1 cellular context compared by ENCODE assay signal in genomic region chr6:3869632-3870527, GRCh38.
TF ChIP-seq lines count a peak whose summit lies in the region.

No MANE protein-coding gene starts in this region.

TF ChIP-seq in HepG2, 621 proteins besides CTCF, POLR2A, EP300 and RAD21 (continued from another document and continues in another):
- TF ChIP-seq ZNF441 (CRISPR knock-in tag; IDR thresholded peaks at IDR 0.05; ENCODE audit: borderline replicate concordance), result no peak; the same call in 1 of the 2 replicates
- TF ChIP-seq RBAK (CRISPR knock-in tag; IDR thresholded peaks at IDR 0.05), result no peak
- TF ChIP-seq CREM (IDR thresholded peaks at IDR 0.05), result peak; percentile 93
- TF ChIP-seq CREM (CRISPR knock-in tag; IDR thresholded peaks at IDR 0.05), result no peak
- TF ChIP-seq NFE2L1 (CRISPR knock-in tag; IDR thresholded peaks at IDR 0.05; ENCODE audit: borderline replicate concordance), result no peak
- TF ChIP-seq ZFAT (CRISPR knock-in tag; conservative IDR thresholded peaks at IDR 0.05), result no peak
- no peak for TF ChIP-seq SP1 (IDR thresholded peaks at IDR 0.05)
- TF ChIP-seq SP1 (CRISPR knock-in tag; IDR thresholded peaks at IDR 0.05), result no peak
- no peak for TF ChIP-seq ZNF576 (CRISPR knock-in tag; IDR thresholded peaks at IDR 0.05)
- no peak for TF ChIP-seq SRSF1 (optimal IDR thresholded peaks at IDR 0.05; ENCODE audit: low read depth, low read length)
- peak; percentile 95 for TF ChIP-seq ETV5 (CRISPR knock-in tag; IDR thresholded peaks at IDR 0.05; ENCODE audit: borderline replicate concordance)
- no peak for TF ChIP-seq SNRNP70 (IDR thresholded peaks at IDR 0.05; ENCODE audit: low read depth, low read length)
- TF ChIP-seq ZSCAN9 (CRISPR knock-in tag; IDR thresholded peaks at IDR 0.05; ENCODE audit: borderline replicate concordance), result no peak
- TF ChIP-seq, protein P1, sequence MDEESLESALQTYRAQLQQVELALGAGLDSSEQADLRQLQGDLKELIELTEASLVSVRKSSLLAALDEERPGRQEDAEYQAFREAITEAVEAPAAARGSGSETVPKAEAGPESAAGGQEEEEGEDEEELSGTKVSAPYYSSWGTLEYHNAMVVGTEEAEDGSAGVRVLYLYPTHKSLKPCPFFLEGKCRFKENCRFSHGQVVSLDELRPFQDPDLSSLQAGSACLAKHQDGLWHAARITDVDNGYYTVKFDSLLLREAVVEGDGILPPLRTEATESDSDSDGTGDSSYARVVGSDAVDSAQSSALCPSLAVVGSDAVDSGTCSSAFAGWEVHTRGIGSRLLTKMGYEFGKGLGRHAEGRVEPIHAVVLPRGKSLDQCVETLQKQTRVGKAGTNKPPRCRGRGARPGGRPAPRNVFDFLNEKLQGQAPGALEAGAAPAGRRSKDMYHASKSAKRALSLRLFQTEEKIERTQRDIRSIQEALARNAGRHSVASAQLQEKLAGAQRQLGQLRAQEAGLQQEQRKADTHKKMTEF (CRISPR knock-in tag; IDR thresholded peaks at IDR 0.05), result peak; percentile 84
- no peak for TF ChIP-seq FOXA1 (IDR thresholded peaks at IDR 0.05)
- peak; percentile 69 for TF ChIP-seq FOXA1 (CRISPR knock-in tag; IDR thresholded peaks at IDR 0.05)
- TF ChIP-seq ZNF331 (CRISPR knock-in tag; IDR thresholded peaks at IDR 0.05), result peak; percentile 65
- TF ChIP-seq XRCC5 (optimal IDR thresholded peaks at IDR 0.05; ENCODE audit: low read length), result peak; percentile 18
- no peak for TF ChIP-seq ZBTB33 (CRISPR knock-in tag; IDR thresholded peaks at IDR 0.05)
- peak; percentile 50; the same call in 1 of the 2 replicates for TF ChIP-seq TARDBP (CRISPR knock-in tag; IDR thresholded peaks at IDR 0.05)
- TF ChIP-seq ZNF770 (CRISPR knock-in tag; IDR thresholded peaks at IDR 0.05), result no peak
- peak; percentile 36; the same call in 1 of the 2 replicates for TF ChIP-seq ZNF772 (CRISPR knock-in tag; IDR thresholded peaks at IDR 0.05)
- TF ChIP-seq TOE1 (CRISPR knock-in tag; IDR thresholded peaks at IDR 0.05), result peak; percentile 88
- TF ChIP-seq, protein P2, sequence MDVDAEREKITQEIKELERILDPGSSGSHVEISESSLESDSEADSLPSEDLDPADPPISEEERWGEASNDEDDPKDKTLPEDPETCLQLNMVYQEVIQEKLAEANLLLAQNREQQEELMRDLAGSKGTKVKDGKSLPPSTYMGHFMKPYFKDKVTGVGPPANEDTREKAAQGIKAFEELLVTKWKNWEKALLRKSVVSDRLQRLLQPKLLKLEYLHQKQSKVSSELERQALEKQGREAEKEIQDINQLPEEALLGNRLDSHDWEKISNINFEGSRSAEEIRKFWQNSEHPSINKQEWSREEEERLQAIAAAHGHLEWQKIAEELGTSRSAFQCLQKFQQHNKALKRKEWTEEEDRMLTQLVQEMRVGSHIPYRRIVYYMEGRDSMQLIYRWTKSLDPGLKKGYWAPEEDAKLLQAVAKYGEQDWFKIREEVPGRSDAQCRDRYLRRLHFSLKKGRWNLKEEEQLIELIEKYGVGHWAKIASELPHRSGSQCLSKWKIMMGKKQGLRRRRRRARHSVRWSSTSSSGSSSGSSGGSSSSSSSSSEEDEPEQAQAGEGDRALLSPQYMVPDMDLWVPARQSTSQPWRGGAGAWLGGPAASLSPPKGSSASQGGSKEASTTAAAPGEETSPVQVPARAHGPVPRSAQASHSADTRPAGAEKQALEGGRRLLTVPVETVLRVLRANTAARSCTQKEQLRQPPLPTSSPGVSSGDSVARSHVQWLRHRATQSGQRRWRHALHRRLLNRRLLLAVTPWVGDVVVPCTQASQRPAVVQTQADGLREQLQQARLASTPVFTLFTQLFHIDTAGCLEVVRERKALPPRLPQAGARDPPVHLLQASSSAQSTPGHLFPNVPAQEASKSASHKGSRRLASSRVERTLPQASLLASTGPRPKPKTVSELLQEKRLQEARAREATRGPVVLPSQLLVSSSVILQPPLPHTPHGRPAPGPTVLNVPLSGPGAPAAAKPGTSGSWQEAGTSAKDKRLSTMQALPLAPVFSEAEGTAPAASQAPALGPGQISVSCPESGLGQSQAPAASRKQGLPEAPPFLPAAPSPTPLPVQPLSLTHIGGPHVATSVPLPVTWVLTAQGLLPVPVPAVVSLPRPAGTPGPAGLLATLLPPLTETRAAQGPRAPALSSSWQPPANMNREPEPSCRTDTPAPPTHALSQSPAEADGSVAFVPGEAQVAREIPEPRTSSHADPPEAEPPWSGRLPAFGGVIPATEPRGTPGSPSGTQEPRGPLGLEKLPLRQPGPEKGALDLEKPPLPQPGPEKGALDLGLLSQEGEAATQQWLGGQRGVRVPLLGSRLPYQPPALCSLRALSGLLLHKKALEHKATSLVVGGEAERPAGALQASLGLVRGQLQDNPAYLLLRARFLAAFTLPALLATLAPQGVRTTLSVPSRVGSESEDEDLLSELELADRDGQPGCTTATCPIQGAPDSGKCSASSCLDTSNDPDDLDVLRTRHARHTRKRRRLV (CRISPR knock-in tag; IDR thresholded peaks at IDR 0.05), result no peak; the same call in 1 of the 2 replicates
- peak; percentile 54 for TF ChIP-seq ZNF883 (CRISPR knock-in tag; IDR thresholded peaks at IDR 0.05; ENCODE audit: not compliant biosample characterization)
- TF ChIP-seq ZNF557 (CRISPR knock-in tag; IDR thresholded peaks at IDR 0.05), result no peak
- no peak for TF ChIP-seq ZNF446 (CRISPR knock-in tag; IDR thresholded peaks at IDR 0.05)
- no peak for TF ChIP-seq REL (CRISPR knock-in tag; conservative IDR thresholded peaks at IDR 0.05)
- TF ChIP-seq KMT2A (CRISPR knock-in tag; IDR thresholded peaks at IDR 0.05), result 0 out of 2 replicates have a peak, but pooled peaks have one; percentile 16
- no peak for TF ChIP-seq GZF1 (CRISPR knock-in tag; IDR thresholded peaks at IDR 0.05)
- peak; percentile 79; the same call in 1 of the 2 replicates for TF ChIP-seq ZNF546 (CRISPR knock-in tag; conservative IDR thresholded peaks at IDR 0.05)
- TF ChIP-seq, protein P3, sequence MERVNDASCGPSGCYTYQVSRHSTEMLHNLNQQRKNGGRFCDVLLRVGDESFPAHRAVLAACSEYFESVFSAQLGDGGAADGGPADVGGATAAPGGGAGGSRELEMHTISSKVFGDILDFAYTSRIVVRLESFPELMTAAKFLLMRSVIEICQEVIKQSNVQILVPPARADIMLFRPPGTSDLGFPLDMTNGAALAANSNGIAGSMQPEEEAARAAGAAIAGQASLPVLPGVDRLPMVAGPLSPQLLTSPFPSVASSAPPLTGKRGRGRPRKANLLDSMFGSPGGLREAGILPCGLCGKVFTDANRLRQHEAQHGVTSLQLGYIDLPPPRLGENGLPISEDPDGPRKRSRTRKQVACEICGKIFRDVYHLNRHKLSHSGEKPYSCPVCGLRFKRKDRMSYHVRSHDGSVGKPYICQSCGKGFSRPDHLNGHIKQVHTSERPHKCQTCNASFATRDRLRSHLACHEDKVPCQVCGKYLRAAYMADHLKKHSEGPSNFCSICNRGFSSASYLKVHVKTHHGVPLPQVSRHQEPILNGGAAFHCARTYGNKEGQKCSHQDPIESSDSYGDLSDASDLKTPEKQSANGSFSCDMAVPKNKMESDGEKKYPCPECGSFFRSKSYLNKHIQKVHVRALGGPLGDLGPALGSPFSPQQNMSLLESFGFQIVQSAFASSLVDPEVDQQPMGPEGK (CRISPR knock-in tag; IDR thresholded peaks at IDR 0.05), result peak; percentile 92
- TF ChIP-seq ZNF570 (CRISPR knock-in tag; IDR thresholded peaks at IDR 0.05; ENCODE audit: borderline replicate concordance), result no peak
- TF ChIP-seq ZSCAN5A (CRISPR knock-in tag; IDR thresholded peaks at IDR 0.05; ENCODE audit: borderline replicate concordance), result no peak; the same call in 1 of the 2 replicates
- TF ChIP-seq ZNF530 (CRISPR knock-in tag; IDR thresholded peaks at IDR 0.05; ENCODE audit: low read depth), result no peak
- no peak for TF ChIP-seq ZNF567 (CRISPR knock-in tag; IDR thresholded peaks at IDR 0.05; ENCODE audit: borderline replicate concordance)
- no peak for TF ChIP-seq MTERF4 (CRISPR knock-in tag; IDR thresholded peaks at IDR 0.05)
- no peak for TF ChIP-seq TEAD2 (CRISPR knock-in tag; IDR thresholded peaks at IDR 0.05)
- peak; percentile 39; the same call in 1 of the 2 replicates for TF ChIP-seq ZNF629 (CRISPR knock-in tag; conservative IDR thresholded peaks at IDR 0.05)
- TF ChIP-seq ZNF180 (CRISPR knock-in tag; IDR thresholded peaks at IDR 0.05; ENCODE audit: borderline replicate concordance, low read depth), result no peak
- no peak for TF ChIP-seq AGO2 (optimal IDR thresholded peaks at IDR 0.05; ENCODE audit: low read depth, low read length)
- TF ChIP-seq, protein P4, sequence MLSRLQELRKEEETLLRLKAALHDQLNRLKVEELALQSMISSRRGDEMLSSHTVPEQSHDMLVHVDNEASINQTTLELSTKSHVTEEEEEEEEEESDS (CRISPR knock-in tag; IDR thresholded peaks at IDR 0.05; ENCODE audit: borderline replicate concordance), result no peak
- no peak for TF ChIP-seq KLF11 (CRISPR knock-in tag; IDR thresholded peaks at IDR 0.05)
- no peak for TF ChIP-seq IKZF4 (CRISPR knock-in tag; IDR thresholded peaks at IDR 0.05; ENCODE audit: borderline replicate concordance, low read depth, not compliant biosample characterization)
- TF ChIP-seq GABPA (IDR thresholded peaks at IDR 0.05; ENCODE audit: low read depth, low read length), result no peak
- peak; percentile 58 for TF ChIP-seq GABPA (CRISPR knock-in tag; IDR thresholded peaks at IDR 0.05; ENCODE audit: low read depth)
- TF ChIP-seq NFATC3 (CRISPR knock-in tag; IDR thresholded peaks at IDR 0.05), result no peak
- no peak; the same call in 1 of the 2 replicates for TF ChIP-seq ZNF3 (CRISPR knock-in tag; IDR thresholded peaks at IDR 0.05)
- TF ChIP-seq CC2D1A (CRISPR knock-in tag; IDR thresholded peaks at IDR 0.05), result no peak
- peak; percentile 74; the same call in 1 of the 2 replicates for TF ChIP-seq ZFP82 (CRISPR knock-in tag; IDR thresholded peaks at IDR 0.05; ENCODE audit: borderline replicate concordance)
- peak; percentile 60; the same call in 1 of the 2 replicates for TF ChIP-seq ZNF644 (CRISPR knock-in tag; IDR thresholded peaks at IDR 0.05; ENCODE audit: low read depth)
- TF ChIP-seq REXO4 (CRISPR knock-in tag; IDR thresholded peaks at IDR 0.05; ENCODE audit: borderline replicate concordance), result no peak
- TF ChIP-seq, protein P5, sequence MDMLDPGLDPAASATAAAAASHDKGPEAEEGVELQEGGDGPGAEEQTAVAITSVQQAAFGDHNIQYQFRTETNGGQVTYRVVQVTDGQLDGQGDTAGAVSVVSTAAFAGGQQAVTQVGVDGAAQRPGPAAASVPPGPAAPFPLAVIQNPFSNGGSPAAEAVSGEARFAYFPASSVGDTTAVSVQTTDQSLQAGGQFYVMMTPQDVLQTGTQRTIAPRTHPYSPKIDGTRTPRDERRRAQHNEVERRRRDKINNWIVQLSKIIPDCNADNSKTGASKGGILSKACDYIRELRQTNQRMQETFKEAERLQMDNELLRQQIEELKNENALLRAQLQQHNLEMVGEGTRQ (IDR thresholded peaks at IDR 0.05; ENCODE audit: low read depth, low read length), result no peak
- TF ChIP-seq, protein P5 (CRISPR knock-in tag; IDR thresholded peaks at IDR 0.05; ENCODE audit: borderline replicate concordance), result no peak
